In genomic region chrX:46710425-46710824, GRCh38 we compare ENCODE assay signal across 1 cellular context.
TF ChIP-seq lines count a peak whose summit lies in the region.

No MANE protein-coding gene starts in this region.

TF ChIP-seq in GM23338, 12 proteins besides CTCF, POLR2A, EP300 and RAD21 (continued from another document):
- TF ChIP-seq POLR2AphosphoS5 (IDR thresholded peaks at IDR 0.05; ENCODE audit: low read depth): no peak
- no peak for TF ChIP-seq ZNF462 (CRISPR knock-in tag; IDR thresholded peaks at IDR 0.05)
- no peak for TF ChIP-seq JUNB (IDR thresholded peaks at IDR 0.05; ENCODE audit: unreplicated experiment)
- TF ChIP-seq ETS1 (IDR thresholded peaks at IDR 0.05): no peak
